36 cellular contexts compared by ENCODE assay signal in genomic region chr18:3796434-3796833, GRCh38.
"Had no signal": no experiment of that assay in that cellular context is flagged by ENCODE, and none has a peak within 500 bp of the region (broad histone marks: within the 10 kb centered on the region; RNA-seq: fewer than 3 reads in every experiment).

No MANE protein-coding gene starts in this region.

- H3K27me3 ChIP-seq: adrenal gland, body of pancreas, brain microvascular endothelial cell, breast epithelium had no signal

- H3K9me3 Mint-ChIP-seq: activated B cell treated with CpG ODN at 0.5 μM for 24 hours; activated CD4-positive, alpha-beta memory T cell treated with anti-CD3 and anti-CD28 coated beads for 36 hours; activated CD4-positive, alpha-beta T cell treated with anti-CD3 and anti-CD28 coated beads, Interleukin-2, amount 10 ng/mL, durations not matched to agents 7 days and 5 days; activated CD8-positive, alpha-beta T cell treated with anti-CD3 and anti-CD28 coated beads for 36 hours; activated naive CD4-positive, alpha-beta T cell treated with anti-CD3 and anti-CD28 coated beads for 36 hours; activated naive CD4-positive, alpha-beta T cell treated with anti-CD3 and anti-CD28 coated beads, Interleukin-2, amount 50 U/mL, for 72 hours; activated naive CD8-positive, alpha-beta T cell treated with anti-CD3 and anti-CD28 coated beads for 36 hours; activated T-cell treated with anti-CD3 and anti-CD28 coated beads, Interleukin-2, amount 50 U/mL, for 4 hours; activated T-cell treated with anti-CD3 and anti-CD28 coated beads, Interleukin-2, amount 50 U/mL, for 72 hours; activated T-helper 1 cell treated with anti-CD3 and anti-CD28 coated beads, Interleukin-12 subunit alpha, Interleukin-12 subunit beta, Interleukin-2, Interleukin-4 antibody, amounts not matched to agents 30 ng/mL and 10 ng/mL and 1 ng/mL, durations not matched to agents 14 hours and 24 hours and 36 hours; activated T-helper 17 cell treated with anti-CD3 and anti-CD28 coated beads, Interleukin-2, amount 50 U/mL, for 72 hours; T-helper 1 cell treated with Interleukin-12 subunit alpha and Interleukin-12 subunit beta and Interleukin-4 antibody, amounts not matched to agents 30 μg/mL and 1 μg/mL, for 36 hours; T-helper 2 cell treated with Interferon-gamma antibody and Interleukin-4, amounts not matched to agents 5 μg/mL and 100 μg/mL, for 36 hours had no signal

- ATAC-seq: activated CD8-positive, alpha-beta T cell treated with anti-CD3 and anti-CD28 coated beads for 36 hours; activated naive CD4-positive, alpha-beta T cell treated with anti-CD3 and anti-CD28 coated beads, Interleukin-2, amount 50 U/mL, for 72 hours; activated T-cell treated with anti-CD3 and anti-CD28 coated beads, Interleukin-2, amount 50 U/mL, for 4 hours; activated T-cell treated with anti-CD3 and anti-CD28 coated beads, Interleukin-2, amount 50 U/mL, for 72 hours; activated T-helper 17 cell treated with anti-CD3 and anti-CD28 coated beads, Interleukin-2, amount 50 U/mL, for 72 hours; body of pancreas had no signal

- H3K4me1 Mint-ChIP-seq: activated B cell treated with CpG ODN at 0.5 μM for 24 hours; activated CD4-positive, alpha-beta T cell treated with anti-CD3 and anti-CD28 coated beads, Interleukin-2, amount 10 ng/mL, durations not matched to agents 7 days and 5 days; activated naive CD8-positive, alpha-beta T cell treated with anti-CD3 and anti-CD28 coated beads for 36 hours; activated T-helper 17 cell treated with anti-CD3 and anti-CD28 coated beads, Interleukin-2, amount 50 U/mL, for 72 hours had no signal

- H3K4me3 ChIP-seq: adrenal gland, body of pancreas, breast epithelium had no signal

- H3K36me3 Mint-ChIP-seq: activated CD4-positive, alpha-beta memory T cell treated with anti-CD3 and anti-CD28 coated beads for 36 hours; activated naive CD4-positive, alpha-beta T cell treated with anti-CD3 and anti-CD28 coated beads, Interleukin-2, amount 50 U/mL, for 72 hours; activated naive CD8-positive, alpha-beta T cell treated with anti-CD3 and anti-CD28 coated beads for 36 hours had no signal

- H3K27ac Mint-ChIP-seq: activated B cell treated with CpG ODN at 0.5 μM for 24 hours; activated CD4-positive, alpha-beta memory T cell treated with anti-CD3 and anti-CD28 coated beads for 36 hours; activated CD4-positive, alpha-beta T cell treated with anti-CD3 and anti-CD28 coated beads, Interleukin-2, amount 10 ng/mL, durations not matched to agents 7 days and 5 days; activated CD8-positive, alpha-beta T cell treated with anti-CD3 and anti-CD28 coated beads for 36 hours; activated naive CD4-positive, alpha-beta T cell treated with anti-CD3 and anti-CD28 coated beads for 36 hours; activated naive CD4-positive, alpha-beta T cell treated with anti-CD3 and anti-CD28 coated beads, Interleukin-2, amount 50 U/mL, for 72 hours; activated naive CD8-positive, alpha-beta T cell treated with anti-CD3 and anti-CD28 coated beads for 36 hours; activated T-cell treated with anti-CD3 and anti-CD28 coated beads, Interleukin-2, amount 50 U/mL, for 72 hours; activated T-helper 1 cell treated with anti-CD3 and anti-CD28 coated beads, Interleukin-12 subunit alpha, Interleukin-12 subunit beta, Interleukin-2, Interleukin-4 antibody, amounts not matched to agents 30 ng/mL and 10 ng/mL and 1 ng/mL, durations not matched to agents 14 hours and 24 hours and 36 hours; activated T-helper 17 cell treated with anti-CD3 and anti-CD28 coated beads, Interleukin-2, amount 50 U/mL, for 72 hours; T-helper 1 cell treated with Interleukin-12 subunit alpha and Interleukin-12 subunit beta and Interleukin-4 antibody, amounts not matched to agents 30 μg/mL and 1 μg/mL, for 36 hours; T-helper 2 cell treated with Interferon-gamma antibody and Interleukin-4, amounts not matched to agents 5 μg/mL and 100 μg/mL, for 36 hours had no signal

- H3K27me3 Mint-ChIP-seq: activated CD4-positive, alpha-beta T cell treated with anti-CD3 and anti-CD28 coated beads, Interleukin-2, amount 10 ng/mL, durations not matched to agents 7 days and 5 days had no signal

- H3K27ac ChIP-seq: adrenal gland, body of pancreas, brain microvascular endothelial cell, breast epithelium, VCaP had no signal

- FAIRE-seq: astrocyte, TTC549 had no signal

- H3K4me3 Mint-ChIP-seq: activated B cell treated with CpG ODN at 0.5 μM for 24 hours; activated CD4-positive, alpha-beta memory T cell treated with anti-CD3 and anti-CD28 coated beads for 36 hours; activated CD4-positive, alpha-beta T cell treated with anti-CD3 and anti-CD28 coated beads, Interleukin-2, amount 10 ng/mL, durations not matched to agents 7 days and 5 days; activated CD8-positive, alpha-beta T cell treated with anti-CD3 and anti-CD28 coated beads for 36 hours; activated naive CD4-positive, alpha-beta T cell treated with anti-CD3 and anti-CD28 coated beads for 36 hours; activated naive CD8-positive, alpha-beta T cell treated with anti-CD3 and anti-CD28 coated beads for 36 hours; activated T-cell treated with anti-CD3 and anti-CD28 coated beads, Interleukin-2, amount 50 U/mL, for 4 hours; activated T-cell treated with anti-CD3 and anti-CD28 coated beads, Interleukin-2, amount 50 U/mL, for 72 hours; activated T-helper 1 cell treated with anti-CD3 and anti-CD28 coated beads, Interleukin-12 subunit alpha, Interleukin-12 subunit beta, Interleukin-2, Interleukin-4 antibody, amounts not matched to agents 30 ng/mL and 10 ng/mL and 1 ng/mL, durations not matched to agents 14 hours and 24 hours and 36 hours; activated T-helper 17 cell treated with anti-CD3 and anti-CD28 coated beads, Interleukin-2, amount 50 U/mL, for 72 hours; T-helper 1 cell treated with Interleukin-12 subunit alpha and Interleukin-12 subunit beta and Interleukin-4 antibody, amounts not matched to agents 30 μg/mL and 1 μg/mL, for 36 hours; T-helper 2 cell treated with Interferon-gamma antibody and Interleukin-4, amounts not matched to agents 5 μg/mL and 100 μg/mL, for 36 hours had no signal

- H3K9me3 ChIP-seq: adrenal gland, body of pancreas, breast epithelium had no signal

- DNase-seq: activated B cell treated with CpG ODN at 0.5 μM for 24 hours; activated CD4-positive, alpha-beta memory T cell treated with anti-CD3 and anti-CD28 coated beads for 36 hours; activated CD4-positive, alpha-beta T cell treated with anti-CD3 and anti-CD28 coated beads for 48 hours; activated CD4-positive, alpha-beta T cell treated with anti-CD3 and anti-CD28 coated beads, Interleukin-2, amount 10 ng/mL, durations not matched to agents 7 days and 5 days; activated CD4-positive, alpha-beta T cell treated with anti-CD3 and anti-CD28 coated beads, Interleukin-2, amount 50 U/mL, for 4 hours; activated CD4-positive, CD25-positive, alpha-beta regulatory T cell treated with anti-CD3 and anti-CD28 coated beads, Interleukin-2, amount 50 U/mL, for 72 hours; activated CD8-positive, alpha-beta memory T cell treated with anti-CD3 and anti-CD28 coated beads, Interleukin-2, amount 50 U/mL, for 4 hours; activated CD8-positive, alpha-beta T cell treated with anti-CD3 and anti-CD28 coated beads for 36 hours; activated effector memory CD4-positive, alpha-beta T cell treated with anti-CD3 and anti-CD28 coated beads, Interleukin-2, amount 50 U/mL, for 16 hours; activated gamma-delta T cell treated with Interleukin-2 at 50 U/mL for 16 hours; activated naive CD4-positive, alpha-beta T cell; activated naive CD4-positive, alpha-beta T cell treated with anti-CD3 and anti-CD28 coated beads for 36 hours; activated naive CD4-positive, alpha-beta T cell treated with anti-CD3 and anti-CD28 coated beads, Interleukin-2, amount 50 U/mL, for 16 hours; activated naive CD8-positive, alpha-beta T cell treated with anti-CD3 and anti-CD28 coated beads for 36 hours; activated T-cell treated with anti-CD3 and anti-CD28 coated beads for 4 hours; activated T-cell treated with anti-CD3 and anti-CD28 coated beads, Interleukin-2, amount 50 U/mL, for 1 hour; activated T-cell treated with anti-CD3 and anti-CD28 coated beads, Interleukin-2, amount 50 U/mL, for 4 hours; activated T-cell treated with anti-CD3 and anti-CD28 coated beads, Interleukin-2, amount 50 U/mL, for 72 hours; adrenal gland; amniotic stem cell; aorta; body of pancreas; brain microvascular endothelial cell; central memory CD4-positive, alpha-beta T cell; T-helper 1 cell; T-helper 2 cell; T-helper 9 cell had no signal

- H3K36me3 ChIP-seq: adrenal gland, brain microvascular endothelial cell, breast epithelium had no signal

- H3K4me1 ChIP-seq: body of pancreas had no signal
